In the genomic region with DNA sequence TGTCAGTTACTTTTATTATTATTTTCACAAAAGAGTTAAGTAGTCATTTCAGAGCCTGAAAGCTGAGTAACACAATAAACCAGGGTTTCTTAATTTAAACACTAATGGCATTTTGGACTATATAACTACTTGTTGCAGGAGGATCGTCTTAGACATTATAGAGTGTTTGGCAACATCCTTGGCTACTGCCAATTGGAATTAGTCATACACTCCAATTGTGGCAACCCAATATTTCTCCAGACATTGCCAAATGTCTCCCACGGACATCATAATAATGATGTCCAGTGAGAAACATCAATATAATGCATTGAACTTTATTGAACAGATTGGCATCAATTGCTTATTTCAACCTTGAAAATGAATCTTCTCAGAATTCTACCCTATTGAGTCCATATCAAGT, we compare ENCODE assay signal across 13 cellular contexts.
DNase-seq lines count a peak whose midpoint lies in the region; FAIRE-seq and TF ChIP-seq lines count a peak whose summit lies in the region.
"Had no signal": no experiment of that assay in that cellular context is flagged by ENCODE, and none has a peak within 500 bp of the region (broad histone marks: within the 10 kb centered on the region; RNA-seq: fewer than 3 reads in every experiment).

No MANE protein-coding gene starts in this region.

- in situ Hi-C loops in astrocyte of the spinal cord (cut with HindIII; ENCODE audit: low sequenced_read_pairs), result no loop called here
- in situ Hi-C loops in KBM-7 (cut with MboI; ENCODE audit: low pct_unique_long_range_greater_than_20kb, low sequenced_read_pairs), result no loop called here

- H3K4me3 ChIP-seq in AG10803 (ENCODE audit: low read length) (no peak overlapping the region), astrocyte of the spinal cord (ENCODE audit: low read depth, low read length) (no peak overlapping the region), foreskin fibroblast (ENCODE audit: low read depth in 1 of 2, low read length in 2 of 2) (no peak overlapping the region), kidney (ENCODE audit: low read length in 2 of 2) (no peak overlapping the region)
- H3K4me3 ChIP-seq: BLaER1 treated with 17β-estradiol and CSF1 and Interleukin-3, amounts not matched to agents 10 nM and 100 nM had no signal

- no peaks in the 10 kb centered on the region for H3K9me3 ChIP-seq in kidney (ENCODE audit: control insufficient read depth in 1 of 2, low read length in 2 of 2)
- H3K9me3 ChIP-seq: BLaER1 treated with 17β-estradiol and CSF1 and Interleukin-3, amounts not matched to agents 10 nM and 100 nM had no signal

- peak; percentile 2 for DNase-seq in AG10803 (ENCODE audit: low read depth)
- peak; percentile 1 for DNase-seq in astrocyte of the spinal cord (ENCODE audit: low read depth, low spot score)
- DNase-seq in fibroblast of gingiva (ENCODE audit: low read depth), result peak; percentile 63
- peak; percentile 26 to 35 for DNase-seq in foreskin fibroblast
- no peak for DNase-seq in ecto neural progenitor cell (ENCODE audit: low spot score)
- DNase-seq in KBM-7, result no peak
- DNase-seq in kidney, result no peak
- DNase-seq: 8988T; CD4-positive, CD25-positive, alpha-beta regulatory T cell; DMS53; GF-D8 had no signal

- no peaks in the 10 kb centered on the region for H3K4me1 ChIP-seq in kidney (ENCODE audit: control insufficient read depth in 1 of 2, insufficient read depth in 1 of 2, low read depth in 1 of 2, low read length in 2 of 2)
- H3K4me1 ChIP-seq: BLaER1 treated with 17β-estradiol and CSF1 and Interleukin-3, amounts not matched to agents 10 nM and 100 nM had no signal

- FAIRE-seq in kidney (lab: Jason Lieb, UNC), result no peak
- FAIRE-seq: H54 had no signal

- no peak for TF ChIP-seq CTCF in AG10803 (conservative IDR thresholded peaks at IDR 0.05; ENCODE audit: low read length)
- no peak for TF ChIP-seq CTCF in astrocyte of the spinal cord (IDR thresholded peaks at IDR 0.05; ENCODE audit: low read depth, low read length)
- TF ChIP-seq CTCF in foreskin fibroblast (IDR thresholded peaks at IDR 0.05; ENCODE audit: low read depth, low read length), result no peak
- TF ChIP-seq CTCF in kidney (IDR thresholded peaks at IDR 0.05; ENCODE audit: borderline replicate concordance, extremely low read depth, insufficient read depth), result no peak

- intact Hi-C loops in kidney (cut with DNase I), result no loop called here

- H3K27ac ChIP-seq in kidney (ENCODE audit: low read depth in 2 of 2, low read length in 2 of 2), result no peak overlapping the region
- H3K27ac ChIP-seq: BLaER1 treated with 17β-estradiol and CSF1 and Interleukin-3, amounts not matched to agents 10 nM and 100 nM had no signal

- H3K36me3 ChIP-seq in kidney (ENCODE audit: control insufficient read depth in 1 of 2, insufficient read depth in 2 of 2, low read length in 2 of 2), result no peaks in the 10 kb centered on the region
- H3K36me3 ChIP-seq: BLaER1 treated with 17β-estradiol and CSF1 and Interleukin-3, amounts not matched to agents 10 nM and 100 nM had no signal

- no peak overlapping the region for H3K9ac ChIP-seq in kidney (ENCODE audit: low read length in 2 of 2)
- H3K9ac ChIP-seq: BLaER1 treated with 17β-estradiol and CSF1 and Interleukin-3, amounts not matched to agents 10 nM and 100 nM had no signal

Comparison
In these comparisons a context has a peak if more than half of its experiments do, and no peak if none do; other contexts are left out.
1. DNase-seq: peak in AG10803 (single experiment), astrocyte of the spinal cord (single experiment), fibroblast of gingiva (single experiment) and foreskin fibroblast (2 of 2); none in ecto neural progenitor cell (single experiment), KBM-7 (single experiment) and kidney (single experiment).